In the genomic region with DNA sequence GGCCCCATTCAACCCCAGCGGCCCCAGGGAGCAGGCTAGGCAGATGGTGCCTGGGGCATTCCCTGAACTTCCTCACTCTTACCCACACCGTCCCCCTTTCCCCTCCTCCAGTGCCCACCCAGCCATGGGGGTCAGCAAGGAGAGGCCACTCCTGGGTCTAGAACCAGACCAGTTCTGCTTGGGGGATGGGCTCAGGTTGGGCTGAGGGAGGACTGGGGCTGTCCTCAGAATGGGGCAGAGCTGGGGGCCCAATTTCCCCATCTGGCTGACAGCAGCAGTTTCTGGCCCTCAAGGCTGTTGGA, we compare ENCODE assay signal across 24 cellular contexts. TPM values are rescaled to one million over a fixed set of nuclear protein-coding genes. Genes with fewer than 3 reads are reported as not detected.
DNase-seq lines count a peak whose midpoint lies in the region; ATAC-seq, FAIRE-seq and TF ChIP-seq lines count a peak whose summit lies in the region.
"Had no signal": no experiment of that assay in that cellular context is flagged by ENCODE, and none has a peak within 500 bp of the region (broad histone marks: within the 10 kb centered on the region; RNA-seq: fewer than 3 reads in every experiment).

No MANE protein-coding gene starts in this region.

- no peak overlapping the region for H4K91ac ChIP-seq in neuronal stem cell (ENCODE audit: low read depth, low read length, poor library complexity)

- H3K14ac ChIP-seq in neuronal stem cell (ENCODE audit: low read length) = no peak overlapping the region

- TF ChIP-seq CTCF in A549 (IDR thresholded peaks at IDR 0.05) (no peak), WERI-Rb-1 (IDR thresholded peaks at IDR 0.05; ENCODE audit: low read depth, low read length) (no peak)

- H3K9ac ChIP-seq in neuronal stem cell (ENCODE audit: low read depth, low read length, poor library complexity) = no peak overlapping the region

- H3K9me3 Mint-ChIP-seq in CD8-positive, alpha-beta memory T cell = no peaks in the 10 kb centered on the region
- H3K9me3 Mint-ChIP-seq: stimulated activated naive CD8-positive, alpha-beta T cell treated with anti-CD3 and anti-CD28 coated beads, Interleukin-15, amount 100 ng/mL, for 72 hours had no signal

- H3K4me3 Mint-ChIP-seq in CD8-positive, alpha-beta memory T cell = peak overlapping the region in 2 of 7 donors; percentile 24 to 42
- H3K4me3 Mint-ChIP-seq: activated naive CD8-positive, alpha-beta T cell had no signal

- peaks cover 10% of the 10 kb centered on the region for H3K4me1 ChIP-seq in A549
- H3K4me1 ChIP-seq in CD8-positive, alpha-beta memory T cell (ENCODE audit: insufficient read depth, low read length) = peaks cover 10% of the 10 kb centered on the region
- H3K4me1 ChIP-seq in neuronal stem cell (ENCODE audit: control insufficient read depth in 2 of 2, insufficient read depth in 1 of 2, low read depth in 1 of 2, low read length in 2 of 2) = peaks cover 0 to 10% of the 10 kb centered on the region in 2 donors

- peaks cover 3% of the 10 kb centered on the region for H3K79me1 ChIP-seq in neuronal stem cell (ENCODE audit: low read depth, low read length)

- 100% methylated on average over 2 of the region's 2 CpGs for WGBS in A549 (ENCODE audit: missing lambda C conversion rate)
- WGBS in neuronal stem cell (ENCODE audit: extremely low coverage in 2 of 2, insufficient read length in 2 of 2, insufficient replicate concordance in 1 of 2), 2 donors = no CpG with 5 or more reads among the region's 2 CpGs

- no peaks in the 10 kb centered on the region for H3K9me3 ChIP-seq in A549
- H3K9me3 ChIP-seq in CD8-positive, alpha-beta memory T cell (ENCODE audit: low read length) = no peaks in the 10 kb centered on the region
- H3K9me3 ChIP-seq in WERI-Rb-1 (ENCODE audit: severe bottlenecking) = no peaks in the 10 kb centered on the region
- H3K9me3 ChIP-seq in neuronal stem cell (replicated peaks in 1 of 2; ENCODE audit: control insufficient read depth in 2 of 2, insufficient read depth in 1 of 2, low read depth in 1 of 2, low read length in 2 of 2) = no peaks in the 10 kb centered on the region
- H3K9me3 ChIP-seq: ascending aorta, esophagus squamous epithelium, heart right ventricle, lower lobe of right lung, prostate gland, tibial artery had no signal

- POLR2A ChIA-PET in A549 (lab: Yijun Ruan, JAX) = interaction anchor here (1.3 kb wide), 1 partner anchor 57 kb away, joined by 3 read pairs; no protein-coding TSS in a partner anchor
- POLR2A ChIA-PET in CD8-positive, alpha-beta memory T cell (lab: Charles Lee) = interaction anchor here (0.5 to 1.1 kb wide), 3 partner anchors 8 to 123 kb away, joined by 3 to 7 read pairs (median 4); a partner anchor contains a TSS

- peaks cover 6 to 12% (median 12%) of the 10 kb centered on the region in 3 donors for H3K4me1 Mint-ChIP-seq in CD8-positive, alpha-beta memory T cell

- H3K27me3 Mint-ChIP-seq in CD8-positive, alpha-beta memory T cell = no peaks in the 10 kb centered on the region
- H3K27me3 Mint-ChIP-seq: activated naive CD8-positive, alpha-beta T cell; stimulated activated naive CD8-positive, alpha-beta T cell treated with anti-CD3 and anti-CD28 coated beads, Interleukin-15, amount 100 ng/mL, for 72 hours had no signal

- no peak overlapping the region for H2BK15ac ChIP-seq in neuronal stem cell (ENCODE audit: low read length)

- no peaks in the 10 kb centered on the region for H3K27me3 ChIP-seq in CD8-positive, alpha-beta memory T cell (ENCODE audit: insufficient read depth, low read length, poor library complexity, severe bottlenecking)
- H3K27me3 ChIP-seq in WERI-Rb-1 (ENCODE audit: insufficient read depth, low read depth, severe bottlenecking) (no peaks in the 10 kb centered on the region), neuronal stem cell (ENCODE audit: control insufficient read depth in 3 of 3, insufficient read depth in 3 of 3, low read depth in 1 of 3, low read length in 3 of 3) (peaks cover 0 to 38% (median 13%) of the 10 kb centered on the region in 3 experiments)
- H3K27me3 ChIP-seq: ascending aorta, esophagus squamous epithelium, heart right ventricle, tibial artery had no signal

- peaks cover 7% of the 10 kb centered on the region for H3K36me3 ChIP-seq in CD8-positive, alpha-beta memory T cell (ENCODE audit: insufficient read depth, low read length)
- H3K36me3 ChIP-seq in WERI-Rb-1 = peaks cover 54% of the 10 kb centered on the region
- peaks cover 30 to 59% of the 10 kb centered on the region in 2 donors for H3K36me3 ChIP-seq in neuronal stem cell (replicated peaks in 1 of 2; ENCODE audit: control insufficient read depth in 2 of 2, insufficient read depth in 2 of 2, low read length in 2 of 2)

- no peak for TF ChIP-seq POLR2A in A549 (IDR thresholded peaks at IDR 0.05; ENCODE audit: low read length)

- H4K8ac ChIP-seq in neuronal stem cell (ENCODE audit: low read depth, low read length) = no peak overlapping the region

- TF ChIP-seq EP300 in A549 (IDR thresholded peaks at IDR 0.05) = no peak

- no peak overlapping the region for H3K27ac ChIP-seq in A549
- H3K27ac ChIP-seq in CD8-positive, alpha-beta memory T cell (ENCODE audit: low read depth, low read length) = no peak overlapping the region
- H3K27ac ChIP-seq in WERI-Rb-1 = peak overlapping the region; percentile 77
- H3K27ac ChIP-seq in neuronal stem cell (replicated peaks; ENCODE audit: low read length) = no peak overlapping the region
- H3K27ac ChIP-seq: cardiac muscle cell, esophagus squamous epithelium, heart right ventricle, lower lobe of right lung, prostate gland had no signal

- DNase-seq in A549 (ENCODE audit: low read depth in 1 of 2, low spot score in 1 of 2) (no peak), WERI-Rb-1 (no peak), neuronal stem cell (ENCODE audit: low spot score) (no peak), anterior cingulate cortex (lab: John Stamatoyannopoulos, UW) (no peak)
- no peak for DNase-seq in CD8-positive, alpha-beta memory T cell
- DNase-seq: activated CD4-positive, alpha-beta T cell treated with anti-CD3 and anti-CD28 coated beads, Interleukin-2, amount 50 U/mL, for 4 hours; activated CD4-positive, CD25-positive, alpha-beta regulatory T cell; activated CD8-positive, alpha-beta memory T cell treated with anti-CD3 and anti-CD28 coated beads, Interleukin-2, amount 50 U/mL, for 48 hours; C1 segment of cervical spinal cord; esophagus squamous epithelium; foreskin melanocyte; heart right ventricle; lower lobe of right lung; NCI-H1092; NCI-H187; stimulated activated naive CD8-positive, alpha-beta T cell treated with anti-CD3 and anti-CD28 coated beads, Interleukin-15, amount 100 ng/mL, for 72 hours; tibial artery had no signal

- peak overlapping the region; percentile 65 for H3K23ac ChIP-seq in neuronal stem cell (ENCODE audit: low read depth, low read length, poor library complexity)

- ATAC-seq in A549 (no peak), HG02759 (IDR thresholded peaks at IDR 0.05; ENCODE audit: unreplicated experiment) (no peak), GM18511 (IDR thresholded peaks at IDR 0.05; ENCODE audit: unreplicated experiment) (no peak)
- ATAC-seq: heart right ventricle; lower lobe of right lung; Right ventricle myocardium inferior; stimulated activated naive CD8-positive, alpha-beta T cell treated with anti-CD3 and anti-CD28 coated beads, Interleukin-15, amount 100 ng/mL, for 72 hours had no signal

- CTCF ChIA-PET in A549 (lab: Yijun Ruan, JAX) = interaction anchor here (0.5 to 15.3 kb wide), 11 partner anchors 6 to 1093 kb away, joined by 3 to 393 read pairs (median 4); a partner anchor contains a TSS
- CTCF ChIA-PET in CD8-positive, alpha-beta memory T cell (lab: Charles Lee) = interaction anchor here (2.2 to 12.4 kb wide), 2 partner anchors 9 to 53 kb away, joined by 7 to 258 read pairs; a partner anchor contains a TSS

- H2BK120ac ChIP-seq in neuronal stem cell (ENCODE audit: low read depth, low read length) = no peak overlapping the region

- H3K27ac Mint-ChIP-seq in CD8-positive, alpha-beta memory T cell = peak overlapping the region in 5 of 8 donors; percentile 12 to 92 (median 43)

- FAIRE-seq in A549 (lab: Jason Lieb, UNC) = no peak

- H2BK12ac ChIP-seq in neuronal stem cell (ENCODE audit: low read length) = no peak overlapping the region

- peaks cover 0 to 49% (median 6%) of the 10 kb centered on the region in 3 donors for H3K36me3 Mint-ChIP-seq in CD8-positive, alpha-beta memory T cell
- H3K36me3 Mint-ChIP-seq: activated naive CD8-positive, alpha-beta T cell had no signal

- no peak overlapping the region for H2AK5ac ChIP-seq in neuronal stem cell (ENCODE audit: low read depth, low read length)

- no peak overlapping the region for H3K4me2 ChIP-seq in A549
- no peak overlapping the region for H3K4me2 ChIP-seq in neuronal stem cell (ENCODE audit: insufficient read depth, low read length, poor library complexity, severe bottlenecking)

- no peak for TF ChIP-seq RAD21 in A549 (conservative IDR thresholded peaks at IDR 0.05 in 1 of 2, IDR thresholded peaks at IDR 0.05 in 1 of 2)

- H2BK5ac ChIP-seq in neuronal stem cell (ENCODE audit: low read length) = no peak overlapping the region

- no peak overlapping the region for H3K18ac ChIP-seq in neuronal stem cell (ENCODE audit: low read length)

- no peak overlapping the region for H2AFZ ChIP-seq in neuronal stem cell (ENCODE audit: low read length)

- H3K4ac ChIP-seq in neuronal stem cell (ENCODE audit: low read length) = no peak overlapping the region

- H3K4me3 ChIP-seq in A549 (no peak overlapping the region), WERI-Rb-1 (ENCODE audit: low read depth, low read length) (no peak overlapping the region), neuronal stem cell (ENCODE audit: low read length in 2 of 2) (no peak overlapping the region)
- H3K4me3 ChIP-seq in CD8-positive, alpha-beta memory T cell (ENCODE audit: low read length) = no peak overlapping the region
- H3K4me3 ChIP-seq: ascending aorta, cardiac muscle cell, esophagus squamous epithelium, heart right ventricle, lower lobe of right lung, prostate gland, tibial artery had no signal

RNA-seq across cellular contexts. Expression of a gene that starts 12.4 kb away (rescaled TPM):
- polyA plus RNA-seq in A549 (2011; rRNA removed) (30.8 and 33.6 TPM in 2 replicates), A549 (2017; fragmentation: RNase III; extraction: RNeasy Plus Mini Kit Qiagen cat#74134 plus additional on column Dnase treatment) (41.8 to 46.8 TPM (median 45.9 TPM) in 3 replicates)
- 88.0 and 105 TPM in 2 replicates for polyA plus RNA-seq in A549 (2012; cell fraction: cytosol; rRNA removed)
- polyA plus RNA-seq in A549 (2012; cell fraction: nucleus; rRNA removed) = 125 and 152 TPM in 2 replicates
- polyA minus RNA-seq in A549 (2011; rRNA and poly(A)+ RNA removed) = 39.1 and 43.6 TPM in 2 replicates
- 10 to 100 TPM; 85.1 to 88.5 TPM for total RNA-seq in CD8-positive, alpha-beta memory T cell
- 42.1 TPM for polyA plus RNA-seq in CD8-positive, alpha-beta memory T cell
- polyA plus RNA-seq in neuronal stem cell (2013, experiment 1 of 2) = 43.8 TPM
- 47.1 TPM for polyA plus RNA-seq in neuronal stem cell (2013, experiment 2 of 2)

RNA-seq across cellular contexts. Expression of a gene that starts 20.9 kb away (rescaled TPM):
- 28.6 and 39.9 TPM in 2 replicates for polyA plus RNA-seq in A549 (2011; rRNA removed)
- 130 and 136 TPM in 2 replicates for polyA plus RNA-seq in A549 (2012; cell fraction: cytosol; rRNA removed)
- polyA plus RNA-seq in A549 (2012; cell fraction: nucleus; rRNA removed) = 715 and 951 TPM in 2 replicates
- polyA plus RNA-seq in A549 (2017; fragmentation: RNase III; extraction: RNeasy Plus Mini Kit Qiagen cat#74134 plus additional on column Dnase treatment) = 107 to 134 TPM (median 123 TPM) in 3 replicates
- polyA minus RNA-seq in A549 (2011; rRNA and poly(A)+ RNA removed) = 25.4 and 44.5 TPM in 2 replicates
- total RNA-seq in CD8-positive, alpha-beta memory T cell = 10 to 100 TPM; 33.2 to 35.4 TPM
- polyA plus RNA-seq in CD8-positive, alpha-beta memory T cell = 17.9 TPM
- 8.7 TPM for polyA plus RNA-seq in neuronal stem cell (2013, experiment 1 of 2)
- polyA plus RNA-seq in neuronal stem cell (2013, experiment 2 of 2) = 8.6 TPM

RNA-seq across cellular contexts. Expression of a gene that starts 33.0 kb away (rescaled TPM):
- polyA plus RNA-seq in A549 (2011; rRNA removed) (28.2 and 32.3 TPM in 2 replicates), A549 (2017; fragmentation: RNase III; extraction: RNeasy Plus Mini Kit Qiagen cat#74134 plus additional on column Dnase treatment) (66.1 to 68.2 TPM (median 68.1 TPM) in 3 replicates)
- 114 and 117 TPM in 2 replicates for polyA plus RNA-seq in A549 (2012; cell fraction: cytosol; rRNA removed)
- polyA plus RNA-seq in A549 (2012; cell fraction: nucleus; rRNA removed) = 107 and 125 TPM in 2 replicates
- polyA minus RNA-seq in A549 (2011; rRNA and poly(A)+ RNA removed) = 8.1 and 14.2 TPM in 2 replicates
- total RNA-seq in CD8-positive, alpha-beta memory T cell = 10 to 100 TPM; 69.6 to 77.9 TPM
- 81.4 TPM for polyA plus RNA-seq in CD8-positive, alpha-beta memory T cell
- 53.3 TPM for polyA plus RNA-seq in neuronal stem cell (2013, experiment 1 of 2)
- polyA plus RNA-seq in neuronal stem cell (2013, experiment 2 of 2) = 50.3 TPM

RNA-seq across cellular contexts. Expression of a gene that starts 35.1 kb away (rescaled TPM):
- polyA plus RNA-seq in A549 (2011; rRNA removed) (13.5 and 16.9 TPM in 2 replicates), A549 (2017; fragmentation: RNase III; extraction: RNeasy Plus Mini Kit Qiagen cat#74134 plus additional on column Dnase treatment) (18.6 to 23.9 TPM (median 23.1 TPM) in 3 replicates)
- 35.2 and 57.6 TPM in 2 replicates for polyA plus RNA-seq in A549 (2012; cell fraction: cytosol; rRNA removed)
- polyA plus RNA-seq in A549 (2012; cell fraction: nucleus; rRNA removed) = 51.4 and 59.1 TPM in 2 replicates
- 8.3 and 16.3 TPM in 2 replicates for polyA minus RNA-seq in A549 (2011; rRNA and poly(A)+ RNA removed)
- total RNA-seq in CD8-positive, alpha-beta memory T cell = 10 to 100 TPM; 30.8 to 34.1 TPM
- 138 TPM for polyA plus RNA-seq in CD8-positive, alpha-beta memory T cell
- 50.9 TPM for polyA plus RNA-seq in neuronal stem cell (2013, experiment 1 of 2)
- polyA plus RNA-seq in neuronal stem cell (2013, experiment 2 of 2) = 50.0 TPM

RNA-seq across cellular contexts. Expression of a gene that starts 38.4 kb away (rescaled TPM):
- polyA plus RNA-seq in A549 (2011; rRNA removed) (1,041 and 1,340 TPM in 2 replicates), A549 (2017; fragmentation: RNase III; extraction: RNeasy Plus Mini Kit Qiagen cat#74134 plus additional on column Dnase treatment) (167 to 203 TPM (median 188 TPM) in 3 replicates)
- 24.8 and 29.0 TPM in 2 replicates for polyA plus RNA-seq in A549 (2012; cell fraction: cytosol; rRNA removed)
- 215 and 608 TPM in 2 replicates for polyA plus RNA-seq in A549 (2012; cell fraction: nucleus; rRNA removed)
- 10,326 and 11,734 TPM in 2 replicates for polyA minus RNA-seq in A549 (2011; rRNA and poly(A)+ RNA removed)
- total RNA-seq in CD8-positive, alpha-beta memory T cell = 1,000 to 10,000 TPM; 4,639 to 4,912 TPM
- 2,529 TPM for polyA plus RNA-seq in CD8-positive, alpha-beta memory T cell
- 502 TPM for polyA plus RNA-seq in neuronal stem cell (2013, experiment 1 of 2)
- polyA plus RNA-seq in neuronal stem cell (2013, experiment 2 of 2) = 539 TPM
